1 cellular context compared by ENCODE assay signal in the genomic region with DNA sequence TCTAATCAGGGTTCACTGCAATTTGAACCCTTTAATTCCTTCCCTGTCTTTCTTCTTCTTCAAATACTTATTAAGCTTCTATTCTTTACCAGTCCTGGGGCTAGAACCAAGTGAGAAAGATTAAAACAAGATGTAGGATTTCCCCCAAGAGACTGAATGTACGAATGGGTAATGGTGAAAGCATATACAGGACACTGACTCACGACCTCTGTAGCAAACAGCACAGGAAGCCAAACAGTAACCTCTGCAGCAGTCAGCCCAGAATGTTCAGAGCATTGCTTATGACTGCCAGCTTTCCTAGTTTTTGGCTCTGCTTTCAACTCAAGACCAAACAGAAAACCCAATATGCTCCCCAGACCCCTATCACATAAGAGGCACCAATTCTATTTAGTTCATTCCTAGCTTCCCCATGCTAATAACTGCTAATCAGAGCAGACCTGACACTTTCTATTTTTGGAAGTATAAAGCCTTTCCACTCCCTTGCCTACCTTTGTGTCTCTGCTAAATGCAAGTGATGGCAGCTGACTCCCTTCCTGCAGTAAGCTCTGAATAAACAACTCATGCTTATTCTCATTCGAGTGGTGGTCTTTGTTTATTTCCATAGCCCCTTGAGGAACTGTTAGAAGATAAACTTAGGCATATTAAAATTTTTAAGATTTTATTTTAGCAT.
TF ChIP-seq lines count a peak whose summit lies in the region.

No MANE protein-coding gene starts in this region.

TF ChIP-seq in H1, 55 proteins besides CTCF, POLR2A, EP300 and RAD21 (continued from another document):
- TF ChIP-seq TAF1 (IDR thresholded peaks at IDR 0.05; ENCODE audit: low read depth, low read length) (no peak), RNF2 (IDR thresholded peaks at IDR 0.05; ENCODE audit: borderline replicate concordance, low read depth, low read length, missing control alignments, poor library complexity, severe bottlenecking) (no peak), YY1 (IDR thresholded peaks at IDR 0.05; ENCODE audit: low read depth, low read length) (no peak), EGR1 (IDR thresholded peaks at IDR 0.05; ENCODE audit: borderline replicate concordance, low read depth, low read length) (no peak), PHF8 (conservative IDR thresholded peaks at IDR 0.05; ENCODE audit: low read depth, low read length) (no peak), GTF2F1 (IDR thresholded peaks at IDR 0.05; ENCODE audit: borderline replicate concordance, low read depth, low read length) (no peak), CBX5 (IDR thresholded peaks at IDR 0.05; ENCODE audit: low read depth, low read length) (no peak), NANOG (IDR thresholded peaks at IDR 0.05; ENCODE audit: insufficient read depth, low read depth, low read length, poor library complexity, severe bottlenecking) (no peak), TBP (IDR thresholded peaks at IDR 0.05; ENCODE audit: low read depth, low read length) (no peak), SIX5 (IDR thresholded peaks at IDR 0.05; ENCODE audit: low read depth, low read length) (no peak)
